Comparison of ENCODE assay signal across 8 cellular contexts in genomic region chrX:155563099-155563498, GRCh38.
"Had no signal": no experiment of that assay in that cellular context is flagged by ENCODE, and none has a peak within 500 bp of the region (broad histone marks: within the 10 kb centered on the region; RNA-seq: fewer than 3 reads in every experiment).

No MANE protein-coding gene starts in this region.

- ATAC-seq: GM23338, HCT116 had no signal

- DNase-seq: GM23248, GOT3, H7, H9, HCEC 1CT, HFFc6 had no signal

- H3K4me3 Mint-ChIP-seq: GM23338, H9, HFFc6 had no signal

- H3K27ac Mint-ChIP-seq: GM23338, H9, HFFc6 had no signal

- H3K9me3 Mint-ChIP-seq: GM23338, HFFc6 had no signal
